Comparison of ENCODE assay signal across 29 cellular contexts in the genomic region with DNA sequence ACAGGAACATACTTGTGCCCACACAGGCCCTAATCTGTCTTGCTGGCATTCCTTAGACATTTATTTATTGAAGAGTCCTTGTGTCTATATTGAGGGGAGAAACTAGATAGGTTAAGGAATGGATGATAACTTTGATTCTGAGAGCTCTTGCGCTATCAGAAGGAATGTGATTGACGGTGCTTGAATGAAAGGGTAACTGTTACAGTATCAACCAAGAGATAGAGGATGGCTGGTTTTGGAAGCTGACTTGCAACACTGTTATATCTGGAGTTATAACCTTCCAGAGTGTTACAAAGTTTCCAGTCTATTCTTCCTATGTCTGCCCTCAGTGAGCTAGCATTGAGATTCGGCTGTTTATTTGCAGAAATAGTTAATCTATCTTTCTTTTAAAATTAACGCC. TPM values are rescaled to one million over a fixed set of nuclear protein-coding genes. Genes with fewer than 3 reads are reported as not detected.
DNase-seq lines count a peak whose midpoint lies in the region; ATAC-seq, FAIRE-seq and TF ChIP-seq lines count a peak whose summit lies in the region.
"Had no signal": no experiment of that assay in that cellular context is flagged by ENCODE, and none has a peak within 500 bp of the region (broad histone marks: within the 10 kb centered on the region; RNA-seq: fewer than 3 reads in every experiment).

No MANE protein-coding gene starts in this region.

- H3K27ac Mint-ChIP-seq in activated CD8-positive, alpha-beta T cell treated with anti-CD3 and anti-CD28 coated beads for 36 hours: peak overlapping the region; percentile 76
- H3K27ac Mint-ChIP-seq: activated B cell treated with CpG ODN at 0.5 μM for 24 hours; activated CD4-positive, alpha-beta memory T cell treated with anti-CD3 and anti-CD28 coated beads for 36 hours; natural killer cell; type B pancreatic cell had no signal

- H3K4me1 ChIP-seq in HepG2 (ENCODE audit: insufficient read depth, low read length): peaks cover 61% of the 10 kb centered on the region
- peaks cover 0 to 41% (median 8%) of the 10 kb centered on the region in 4 donors for H3K4me1 ChIP-seq in right lobe of liver
- H3K4me1 ChIP-seq in endocrine pancreas (ENCODE audit: control insufficient read depth, insufficient read depth, low read length): peaks cover 10% of the 10 kb centered on the region

- H3K36me3 Mint-ChIP-seq in activated CD8-positive, alpha-beta T cell treated with anti-CD3 and anti-CD28 coated beads for 36 hours (ENCODE audit: low read depth): peaks cover 50% of the 10 kb centered on the region
- H3K36me3 Mint-ChIP-seq: natural killer cell, type B pancreatic cell had no signal

- H3K27me3 Mint-ChIP-seq in activated CD8-positive, alpha-beta T cell treated with anti-CD3 and anti-CD28 coated beads for 36 hours: no peaks in the 10 kb centered on the region
- H3K27me3 Mint-ChIP-seq: activated B cell treated with CpG ODN at 0.5 μM for 24 hours; activated CD4-positive, alpha-beta memory T cell treated with anti-CD3 and anti-CD28 coated beads for 36 hours; type B pancreatic cell had no signal

- H3K4me2 ChIP-seq in HepG2 (ENCODE audit: low read depth, low read length): no peak overlapping the region

- no peak for FAIRE-seq in HepG2 (lab: Jason Lieb, UNC)
- FAIRE-seq: colon, kidney had no signal

- CTCF ChIA-PET in HepG2 (lab: Yijun Ruan, JAX; ENCODE audit: low intra/inter-chr PET ratio, low total read pairs): no interaction called here
- CTCF ChIA-PET in activated CD8-positive, alpha-beta T cell treated with anti-CD3 and anti-CD28 coated beads for 36 hours (lab: Charles Lee): interaction anchor here (1.0 to 1.5 kb wide), 2 partner anchors 9 to 25 kb away, joined by 3 to 4 read pairs; no protein-coding TSS in a partner anchor

- H3K27me3 ChIP-seq in HepG2 (ENCODE audit: control insufficient read depth in 1 of 2, insufficient read depth in 2 of 2, low read length in 2 of 2) (no peaks in the 10 kb centered on the region), right lobe of liver (no peaks in the 10 kb centered on the region), endocrine pancreas (ENCODE audit: control insufficient read depth, insufficient read depth, low read length) (no peaks in the 10 kb centered on the region)

- in situ Hi-C loops in HepG2 (cut with HindIII; ENCODE audit: extremely low pct_ligation_motif_present, low pct_unique_long_range_greater_than_20kb): no loop called here

- 98% methylated on average over 4 of the region's 4 CpGs for WGBS in HepG2 (ENCODE audit: low lambda C conversion rate)
- WGBS in right lobe of liver (ENCODE audit: insufficient coverage, low coverage, low lambda C conversion rate, missing lambda C conversion rate): 35% methylated on average over 4 of the region's 4 CpGs

- no peaks in the 10 kb centered on the region for H4K20me1 ChIP-seq in HepG2 (ENCODE audit: insufficient read depth, low read length)

- H3K4me3 Mint-ChIP-seq in activated CD8-positive, alpha-beta T cell treated with anti-CD3 and anti-CD28 coated beads for 36 hours: no peak overlapping the region
- H3K4me3 Mint-ChIP-seq: activated B cell treated with CpG ODN at 0.5 μM for 24 hours; activated CD4-positive, alpha-beta memory T cell treated with anti-CD3 and anti-CD28 coated beads for 36 hours; natural killer cell; type B pancreatic cell had no signal

- no peaks in the 10 kb centered on the region for H3K9me3 ChIP-seq in HepG2 (ENCODE audit: low read length)
- H3K9me3 ChIP-seq in right lobe of liver: no peaks in the 10 kb centered on the region
- no peaks in the 10 kb centered on the region for H3K9me3 ChIP-seq in endocrine pancreas (ENCODE audit: control insufficient read depth, low read length)

- H3K4me3 ChIP-seq in HepG2 (replicated peaks in 1 of 3; ENCODE audit: insufficient read depth in 1 of 3, low read depth in 2 of 3, low read length in 3 of 3) (no peak overlapping the region), right lobe of liver (no peak overlapping the region), endocrine pancreas (ENCODE audit: control insufficient read depth, insufficient read depth, low read length) (peak overlapping the region; percentile 19)

- TF ChIP-seq POLR2A in HepG2 (IDR thresholded peaks at IDR 0.05; ENCODE audit: insufficient read depth in 1 of 2, low read depth in 2 of 2, low read length in 2 of 2) (no peak), right lobe of liver (IDR thresholded peaks at IDR 0.05) (no peak)

- no peak for ATAC-seq in HepG2
- ATAC-seq in right lobe of liver: no peak
- no peak for ATAC-seq in activated CD8-positive, alpha-beta T cell treated with anti-CD3 and anti-CD28 coated beads for 36 hours
- no peak for ATAC-seq in HG02588 (IDR thresholded peaks at IDR 0.05; ENCODE audit: unreplicated experiment)
- ATAC-seq: natural killer cell had no signal

- no peak for TF ChIP-seq CTCF in HepG2 (CRISPR knock-in tag; IDR thresholded peaks at IDR 0.05)
- no peak for TF ChIP-seq CTCF in right lobe of liver (IDR thresholded peaks at IDR 0.05)
- TF ChIP-seq CTCF in activated CD8-positive, alpha-beta T cell treated with anti-CD3 and anti-CD28 coated beads for 36 hours (IDR thresholded peaks at IDR 0.05): no peak

- H3K4me1 Mint-ChIP-seq in activated CD8-positive, alpha-beta T cell treated with anti-CD3 and anti-CD28 coated beads for 36 hours (ENCODE audit: low read depth): peaks cover 77% of the 10 kb centered on the region
- H3K4me1 Mint-ChIP-seq: activated B cell treated with CpG ODN at 0.5 μM for 24 hours had no signal

- H3K79me2 ChIP-seq in HepG2 (ENCODE audit: insufficient read depth, low read length): peaks cover 68% of the 10 kb centered on the region

- no peak overlapping the region for H3K27ac ChIP-seq in HepG2 (ENCODE audit: extremely low read length, insufficient read depth, low read length)
- no peak overlapping the region for H3K27ac ChIP-seq in right lobe of liver

- TF ChIP-seq EP300 in HepG2 (IDR thresholded peaks at IDR 0.05; ENCODE audit: low read depth in 2 of 2, low read length in 2 of 2): no peak
- TF ChIP-seq EP300 in HepG2 (CRISPR knock-in tag; IDR thresholded peaks at IDR 0.05; ENCODE audit: borderline replicate concordance): no peak

- no peak overlapping the region for H3K9ac ChIP-seq in HepG2 (ENCODE audit: insufficient read depth, low read depth, low read length)
- H3K9ac ChIP-seq in endocrine pancreas (ENCODE audit: control insufficient read depth, insufficient read depth, low read length): no peak overlapping the region

- intact Hi-C loops in HepG2 (cut with micrococcal nuclease; ENCODE audit: unreplicated experiment): no loop called here
- intact Hi-C loops in right lobe of liver (cut with DNase I): no loop called here
- intact Hi-C loops in activated CD8-positive, alpha-beta T cell treated with anti-CD3 and anti-CD28 coated beads for 36 hours (cut with micrococcal nuclease): no loop called here

- no peaks in the 10 kb centered on the region for H3K9me3 Mint-ChIP-seq in activated CD8-positive, alpha-beta T cell treated with anti-CD3 and anti-CD28 coated beads for 36 hours
- H3K9me3 Mint-ChIP-seq: activated B cell treated with CpG ODN at 0.5 μM for 24 hours; activated CD4-positive, alpha-beta memory T cell treated with anti-CD3 and anti-CD28 coated beads for 36 hours; natural killer cell; type B pancreatic cell had no signal

- H3K36me3 ChIP-seq in HepG2 (replicated peaks in 1 of 2; ENCODE audit: control insufficient read depth in 1 of 2, insufficient read depth in 2 of 2, low read length in 2 of 2): no peaks in the 10 kb centered on the region
- no peaks in the 10 kb centered on the region for H3K36me3 ChIP-seq in right lobe of liver
- H3K36me3 ChIP-seq in endocrine pancreas (ENCODE audit: control insufficient read depth, insufficient read depth, low read length): no peaks in the 10 kb centered on the region

- no TSS peak for BruUV-seq in HepG2 (replicated peaks; lab: Mats Ljungman, UMichigan)

- no peak for TF ChIP-seq RAD21 in HepG2 (CRISPR knock-in tag; IDR thresholded peaks at IDR 0.05)

- DNase-seq in HepG2 (ENCODE audit: low spot score) (no peak), right lobe of liver (no peak), medulla oblongata (ENCODE audit: extremely low spot score) (no peak), inferior parietal cortex (ENCODE audit: extremely low spot score) (no peak)
- DNase-seq in activated CD8-positive, alpha-beta T cell treated with anti-CD3 and anti-CD28 coated beads for 36 hours: no peak
- DNase-seq: activated B cell treated with CpG ODN at 0.5 μM for 24 hours; activated CD4-positive, alpha-beta memory T cell treated with anti-CD3 and anti-CD28 coated beads for 36 hours; activated gamma-delta T cell treated with Interleukin-2 at 50 U/mL for 16 hours; amygdala; C1 segment of cervical spinal cord; Calu3; effector CD4-positive, alpha-beta T cell; GF-D8; head of caudate nucleus; Karpas-422; kidney; midbrain; natural killer cell; NCI-H146; NCI-H526; NK-92 treated with Interleukin-12 subunit alpha and Interleukin-12 subunit beta, amount 100 ng/mL, for 24 hours; retina; SHP77 treated with DMSO at 0.1 percent for 48 hours; stimulated activated CD4-positive, alpha-beta T cell treated with anti-CD3 and anti-CD28 coated beads, Interleukin-2, amount 100 ng/mL, for 24 hours; SW 1271 had no signal

- POLR2A ChIA-PET in HepG2 (lab: Yijun Ruan, JAX): no interaction called here
- POLR2A ChIA-PET in activated CD8-positive, alpha-beta T cell treated with anti-CD3 and anti-CD28 coated beads for 36 hours (lab: Charles Lee): interaction anchor here (1.6 kb wide), 1 partner anchor 11 kb away, joined by 6 read pairs; no protein-coding TSS in a partner anchor

- H2AFZ ChIP-seq in HepG2 (ENCODE audit: low read length): no peak overlapping the region

RNA-seq across cellular contexts. Expression of gene PRKCA, which starts 36.5 kb away (rescaled TPM):
- total RNA-seq in HepG2 (2016; rRNA removed; fragmentation: Illumina TruSeq; extraction: Trizol): 18.5 and 24.4 TPM in 2 replicates
- 6.7 and 7.1 TPM in 2 replicates for total RNA-seq in HepG2 (2016; cell fraction: cytosol; rRNA removed; fragmentation: Illumina TruSeq; extraction: Trizol; ENCODE audit: low read depth)
- 17.8 and 22.1 TPM in 2 replicates for total RNA-seq in HepG2 (2016; cell fraction: insoluble cytoplasmic fraction; rRNA removed; fragmentation: Illumina TruSeq; extraction: Trizol)
- total RNA-seq in HepG2 (2016; cell fraction: membrane; rRNA removed; fragmentation: Illumina TruSeq; extraction: Trizol): 8.8 and 9.9 TPM in 2 replicates
- total RNA-seq in HepG2 (2016; cell fraction: nucleus; rRNA removed; fragmentation: Illumina TruSeq; extraction: Trizol): 36.9 and 39.8 TPM in 2 replicates
- 20.1 and 21.5 TPM in 2 replicates for polyA plus RNA-seq in HepG2 (2011; rRNA removed)
- polyA plus RNA-seq in HepG2 (2011; cell fraction: cytosol; rRNA removed): 13.2 and 17.7 TPM in 2 replicates
- 19.1 and 22.8 TPM in 2 replicates for polyA plus RNA-seq in HepG2 (2011; cell fraction: nucleus; rRNA removed)
- 14.6 and 15.5 TPM in 2 replicates for polyA plus RNA-seq in HepG2 (2012)
- polyA plus RNA-seq in HepG2 (2016; cell fraction: cytosol; fragmentation: Illumina TruSeq; extraction: Trizol; ENCODE audit: low read depth): 1.4 and 1.8 TPM in 2 replicates
- 21.7 and 25.8 TPM in 2 replicates for polyA plus RNA-seq in HepG2 (2016; cell fraction: insoluble cytoplasmic fraction; fragmentation: Illumina TruSeq; extraction: Trizol; ENCODE audit: low read depth)
- 3.4 and 3.7 TPM in 2 replicates for polyA plus RNA-seq in HepG2 (2016; cell fraction: membrane; fragmentation: Illumina TruSeq; extraction: Trizol; ENCODE audit: low read depth)
- polyA plus RNA-seq in HepG2 (2016; cell fraction: nucleus; fragmentation: Illumina TruSeq; extraction: Trizol; ENCODE audit: insufficient read depth, low read depth): 26.4 and 28.3 TPM in 2 replicates
- polyA minus RNA-seq in HepG2 (2011; rRNA and poly(A)+ RNA removed; ENCODE audit: low replicate concordance): 19.6 and 43.9 TPM in 2 replicates
- 24.9 and 27.4 TPM in 2 replicates for polyA minus RNA-seq in HepG2 (2011; cell fraction: cytosol; rRNA and poly(A)+ RNA removed)
- polyA minus RNA-seq in HepG2 (2011; cell fraction: nucleus; rRNA and poly(A)+ RNA removed): 52.5 and 53.8 TPM in 2 replicates
- 10 to 100 TPM; 11.7 to 23.0 (median 18.7) TPM for total RNA-seq in right lobe of liver
- total RNA-seq in activated CD8-positive, alpha-beta T cell treated with anti-CD3 and anti-CD28 coated beads for 36 hours: 10 to 100 TPM; 84.4 to 87.9 TPM
